Comparison of ENCODE assay signal across 9 cellular contexts in the genomic region with DNA sequence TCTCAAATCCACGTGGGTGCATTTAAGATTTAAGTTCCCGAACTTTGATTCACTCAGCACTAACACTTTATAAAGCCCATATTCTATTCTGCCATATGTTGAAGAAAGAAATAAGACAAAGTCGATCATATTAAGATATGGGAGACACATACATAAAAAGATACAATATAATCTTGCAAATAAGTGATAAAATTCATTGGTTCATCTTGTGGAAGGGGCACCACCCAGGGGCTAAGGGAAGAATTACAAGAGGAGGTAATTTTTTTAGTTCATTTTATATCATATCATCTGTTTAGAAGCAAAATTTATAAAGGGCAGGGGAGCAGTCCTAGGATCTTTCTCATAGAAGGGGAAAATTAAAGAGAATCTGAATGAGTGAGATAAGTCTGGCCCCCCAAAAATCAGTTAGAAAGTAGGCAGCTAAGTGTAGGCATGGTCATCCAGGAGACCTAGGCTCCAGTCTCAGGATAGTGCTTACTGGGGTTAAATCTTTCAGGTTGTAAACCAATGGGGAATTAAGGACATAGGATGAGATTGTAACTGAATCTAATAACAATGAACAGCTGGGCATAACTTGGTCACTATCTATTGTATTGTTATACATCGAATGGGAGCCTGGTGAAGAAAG.
A peak's percentile ranks its signal among the peaks of the same experiment; 100 is the strongest.
DNase-seq lines count a peak whose midpoint lies in the region; ATAC-seq, FAIRE-seq and TF ChIP-seq lines count a peak whose summit lies in the region.
"Had no signal": no experiment of that assay in that cellular context is flagged by ENCODE, and none has a peak within 500 bp of the region (broad histone marks: within the 10 kb centered on the region; RNA-seq: fewer than 3 reads in every experiment).

No MANE protein-coding gene starts in this region.

- H3K4me1 ChIP-seq in RWPE2 (ENCODE audit: insufficient read depth, poor library complexity, severe bottlenecking), result no peaks in the 10 kb centered on the region

- H3K4me3 ChIP-seq in RWPE2 (ENCODE audit: severe bottlenecking) (no peak overlapping the region), fibroblast of the aortic adventitia (ENCODE audit: low read depth, low read length) (no peak overlapping the region)

- no peaks in the 10 kb centered on the region for H3K27me3 ChIP-seq in RWPE2 (ENCODE audit: insufficient read depth, poor library complexity, severe bottlenecking)

- H3K27ac ChIP-seq in RWPE2 (ENCODE audit: poor library complexity, severe bottlenecking), result no peak overlapping the region

- DNase-seq in GM03348 (ENCODE audit: low spot score) (peak; percentile 50), RWPE2 (ENCODE audit: low spot score) (no peak), fibroblast of the aortic adventitia (ENCODE audit: low read depth) (peak; percentile 38), NCI-H748 (lab: John Stamatoyannopoulos, UW; ENCODE audit: unreplicated experiment) (no peak), NCI-H1930 (lab: John Stamatoyannopoulos, UW) (no peak)
- DNase-seq in activated effector memory CD4-positive, alpha-beta T cell treated with anti-CD3 and anti-CD28 coated beads, Interleukin-2, amount 50 U/mL, for 16 hours, result no peak
- DNase-seq: activated CD8-positive, alpha-beta memory T cell treated with anti-CD3 and anti-CD28 coated beads, Interleukin-2, amount 50 U/mL, for 4 hours had no signal

- peaks cover 2% of the 10 kb centered on the region for H3K9me3 ChIP-seq in RWPE2 (ENCODE audit: severe bottlenecking)

- peak; percentile 81 for TF ChIP-seq CTCF in RWPE2 (IDR thresholded peaks at IDR 0.05; ENCODE audit: poor library complexity, severe bottlenecking)
- peak; percentile 68 for TF ChIP-seq CTCF in fibroblast of the aortic adventitia (IDR thresholded peaks at IDR 0.05; ENCODE audit: insufficient read depth, low read length)

- FAIRE-seq in A204.1 (lab: Jason Lieb, UNC), result peak; percentile 80

- no peak for ATAC-seq in RWPE2 (ENCODE audit: low read depth)
- ATAC-seq in HG03280 (IDR thresholded peaks at IDR 0.05; ENCODE audit: unreplicated experiment), result no peak

- H3K36me3 ChIP-seq in RWPE2 (ENCODE audit: low read depth), result no peaks in the 10 kb centered on the region

Comparison
In these comparisons a context has a peak if more than half of its experiments do, and no peak if none do; other contexts are left out.
1. DNase-seq: peak in GM03348 (single experiment) and fibroblast of the aortic adventitia (single experiment); none in RWPE2 (single experiment), NCI-H748 (single experiment), NCI-H1930 (0 of 2) and activated effector memory CD4-positive, alpha-beta T cell treated with anti-CD3 and anti-CD28 coated beads, Interleukin-2, amount 50 U/mL, for 16 hours (single experiment).